In genomic region chr10:43027331-43027955, GRCh38 we compare ENCODE assay signal across 1 cellular context.
TF ChIP-seq lines count a peak whose summit lies in the region.

No MANE protein-coding gene starts in this region.

TF ChIP-seq in H1, 55 proteins besides CTCF, POLR2A, EP300 and RAD21 (continued from another document):
- TF ChIP-seq SP1 (IDR thresholded peaks at IDR 0.05; ENCODE audit: low read depth, low read length): no peak
- no peak for TF ChIP-seq RNF2 (IDR thresholded peaks at IDR 0.05; ENCODE audit: borderline replicate concordance, low read depth, low read length, missing control alignments, poor library complexity, severe bottlenecking)
- TF ChIP-seq CBX8 (IDR thresholded peaks at IDR 0.05; ENCODE audit: borderline replicate concordance, low read depth, low read length): no peak
- TF ChIP-seq GTF2F1 (IDR thresholded peaks at IDR 0.05; ENCODE audit: borderline replicate concordance, low read depth, low read length): no peak
- TF ChIP-seq RXRA (IDR thresholded peaks at IDR 0.05; ENCODE audit: insufficient read depth, low read depth, low read length): no peak
- no peak for TF ChIP-seq SAP30 (IDR thresholded peaks at IDR 0.05; ENCODE audit: insufficient read depth, insufficient replicate concordance, low read length)
- TF ChIP-seq CHD2 (IDR thresholded peaks at IDR 0.05; ENCODE audit: low read length): no peak
- TF ChIP-seq, protein P1, sequence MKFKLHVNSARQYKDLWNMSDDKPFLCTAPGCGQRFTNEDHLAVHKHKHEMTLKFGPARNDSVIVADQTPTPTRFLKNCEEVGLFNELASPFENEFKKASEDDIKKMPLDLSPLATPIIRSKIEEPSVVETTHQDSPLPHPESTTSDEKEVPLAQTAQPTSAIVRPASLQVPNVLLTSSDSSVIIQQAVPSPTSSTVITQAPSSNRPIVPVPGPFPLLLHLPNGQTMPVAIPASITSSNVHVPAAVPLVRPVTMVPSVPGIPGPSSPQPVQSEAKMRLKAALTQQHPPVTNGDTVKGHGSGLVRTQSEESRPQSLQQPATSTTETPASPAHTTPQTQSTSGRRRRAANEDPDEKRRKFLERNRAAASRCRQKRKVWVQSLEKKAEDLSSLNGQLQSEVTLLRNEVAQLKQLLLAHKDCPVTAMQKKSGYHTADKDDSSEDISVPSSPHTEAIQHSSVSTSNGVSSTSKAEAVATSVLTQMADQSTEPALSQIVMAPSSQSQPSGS (IDR thresholded peaks at IDR 0.05; ENCODE audit: low read length): no peak
- TF ChIP-seq JUN (IDR thresholded peaks at IDR 0.05; ENCODE audit: low read depth, low read length): no peak
- no peak for TF ChIP-seq ZNF274 (IDR thresholded peaks at IDR 0.05; ENCODE audit: borderline replicate concordance, extremely low read depth, low read length)
- TF ChIP-seq, protein P2, sequence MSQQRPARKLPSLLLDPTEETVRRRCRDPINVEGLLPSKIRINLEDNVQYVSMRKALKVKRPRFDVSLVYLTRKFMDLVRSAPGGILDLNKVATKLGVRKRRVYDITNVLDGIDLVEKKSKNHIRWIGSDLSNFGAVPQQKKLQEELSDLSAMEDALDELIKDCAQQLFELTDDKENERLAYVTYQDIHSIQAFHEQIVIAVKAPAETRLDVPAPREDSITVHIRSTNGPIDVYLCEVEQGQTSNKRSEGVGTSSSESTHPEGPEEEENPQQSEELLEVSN (IDR thresholded peaks at IDR 0.05): no peak
- TF ChIP-seq PHF8 (conservative IDR thresholded peaks at IDR 0.05; ENCODE audit: low read depth, low read length): no peak
- no peak for TF ChIP-seq TAF7 (optimal IDR thresholded peaks at IDR 0.05; ENCODE audit: borderline replicate concordance, low read depth, low read length)
- no peak for TF ChIP-seq ATF3 (IDR thresholded peaks at IDR 0.05; ENCODE audit: insufficient read depth, low read depth, low read length)
- no peak for TF ChIP-seq POU5F1 (IDR thresholded peaks at IDR 0.05; ENCODE audit: low read depth, low read length)
